8 cellular contexts compared by ENCODE assay signal in genomic region chr10:26857991-26858706, GRCh38. TPM values are rescaled to one million over a fixed set of nuclear protein-coding genes. Genes with fewer than 3 reads are reported as not detected.
DNase-seq lines count a peak whose midpoint lies in the region; ATAC-seq and TF ChIP-seq lines count a peak whose summit lies in the region.

No MANE protein-coding gene starts in this region.

- in situ Hi-C loops in IMR-90 (cut with MboI; ENCODE audit: low sequenced_read_pairs), result no loop called here

- no CpG with 5 or more reads among the region's 7 CpGs for WGBS in IMR-90 (ENCODE audit: extremely low coverage in 2 of 2, insufficient read length in 1 of 2), 2 experiments
- 40 to 52% (median 43%) methylated on average over 7 of the region's 7 CpGs for WGBS in adrenal gland, 4 donors

- no peaks in the 10 kb centered on the region for H3K9me3 Mint-ChIP-seq in CD4-positive, alpha-beta T cell

- no peak for TF ChIP-seq RAD21 in IMR-90 (IDR thresholded peaks at IDR 0.05; ENCODE audit: low read length)

- H3K27me3 ChIP-seq in CD4-positive, alpha-beta T cell (ENCODE audit: control insufficient read depth, insufficient read depth, low read length), result no peaks in the 10 kb centered on the region
- H3K27me3 ChIP-seq in IMR-90 (ENCODE audit: control insufficient read depth, insufficient read depth, low read length) (peaks cover 3% of the 10 kb centered on the region), dorsolateral prefrontal cortex (no peaks in the 10 kb centered on the region), adrenal gland (no peaks in the 10 kb centered on the region)

- peaks cover 35% of the 10 kb centered on the region for H3K36me3 Mint-ChIP-seq in CD4-positive, alpha-beta T cell (ENCODE audit: low read depth)

- H3K4me3 Mint-ChIP-seq in CD4-positive, alpha-beta T cell, result peak overlapping the region; percentile 95

- CTCF ChIA-PET in CD4-positive, alpha-beta T cell (lab: Charles Lee), result no interaction called here
- CTCF ChIA-PET in IMR-90 (lab: Yijun Ruan, JAX), result no interaction called here

- BruUV-seq in IMR-90 (replicated peaks; lab: Mats Ljungman, UMichigan), result no TSS peak

- no peak overlapping the region for H3K9ac ChIP-seq in IMR-90 (ENCODE audit: low read depth, low read length)

- H3K18ac ChIP-seq in IMR-90 (ENCODE audit: low read depth, low read length), result no peak overlapping the region

- no peaks in the 10 kb centered on the region for H3K9me3 ChIP-seq in CD4-positive, alpha-beta T cell (ENCODE audit: control insufficient read depth, low read length)
- no peaks in the 10 kb centered on the region for H3K9me3 ChIP-seq in IMR-90 (ENCODE audit: control insufficient read depth, insufficient read depth, low read length)
- H3K9me3 ChIP-seq in adrenal gland (replicated peaks in 1 of 3), result no peaks in the 10 kb centered on the region

- 0 out of 2 replicates have a peak, but pooled peaks cover 2% of the 10 kb centered on the region for H3K4me1 ChIP-seq in IMR-90 (ENCODE audit: control insufficient read depth, insufficient read depth, low read length)
- peaks cover 6 to 37% of the 10 kb centered on the region in 2 donors for H3K4me1 ChIP-seq in adrenal gland (replicated peaks in 1 of 2)

- peaks cover 8% of the 10 kb centered on the region; the same call in 1 of the 2 replicates for H3K9me1 ChIP-seq in IMR-90 (ENCODE audit: insufficient read depth, low read length)

- H3K4me2 ChIP-seq in IMR-90 (ENCODE audit: low read depth, low read length), result peak overlapping the region; percentile 71

- peak overlapping the region; percentile 87 for H3K27ac Mint-ChIP-seq in CD4-positive, alpha-beta T cell

- H3K14ac ChIP-seq in IMR-90 (replicated peaks; ENCODE audit: low read depth, low read length), result no peak overlapping the region

- H3K23ac ChIP-seq in IMR-90 (ENCODE audit: low read depth, low read length), result peak overlapping the region; percentile 40

- TF ChIP-seq POLR2A in IMR-90 (IDR thresholded peaks at IDR 0.05; ENCODE audit: low read depth, low read length), result no peak
- no peak for TF ChIP-seq POLR2A in adrenal gland (IDR thresholded peaks at IDR 0.05)

- dilution Hi-C loops in IMR-90 (cut with HindIII; ENCODE audit: low sequenced_read_pairs, unreplicated experiment), result no loop called here

- no peak overlapping the region for H2BK120ac ChIP-seq in IMR-90 (ENCODE audit: low read depth, low read length)

- POLR2A ChIA-PET in CD4-positive, alpha-beta T cell (lab: Charles Lee), result interaction anchor here (1.3 kb wide), 1 partner anchor 14 kb away, joined by 5 read pairs; no protein-coding TSS in a partner anchor
- POLR2A ChIA-PET in IMR-90 (lab: Charles Lee; ENCODE audit: unreplicated experiment), result no interaction called here

- H3K4ac ChIP-seq in IMR-90 (ENCODE audit: low read depth, low read length), result no peak overlapping the region

- no peak overlapping the region for H2BK15ac ChIP-seq in IMR-90 (ENCODE audit: low read depth, low read length)

- H4K91ac ChIP-seq in IMR-90 (ENCODE audit: insufficient read depth, low read depth, low read length), result no peak overlapping the region

- H2AFZ ChIP-seq in IMR-90 (replicated peaks; ENCODE audit: low read length, poor library complexity), result no peak overlapping the region

- no peak overlapping the region for H2BK20ac ChIP-seq in IMR-90 (ENCODE audit: low read depth, low read length)

- H3K27me3 Mint-ChIP-seq in CD4-positive, alpha-beta T cell, result peaks cover 2% of the 10 kb centered on the region

- no peak overlapping the region for H3K56ac ChIP-seq in IMR-90 (ENCODE audit: extremely low read depth, insufficient read depth, low read length)

- peaks cover 0 to 27% of the 10 kb centered on the region in 2 experiments; a peak in 2 of 4 replicates for H3K79me1 ChIP-seq in IMR-90 (ENCODE audit: low read depth in 1 of 2, low read length in 2 of 2)

- no peak overlapping the region for H2AK9ac ChIP-seq in IMR-90 (replicated peaks; ENCODE audit: low read depth, low read length, poor library complexity)

- no peak overlapping the region for H4K8ac ChIP-seq in IMR-90 (ENCODE audit: low read depth in 2 of 2, low read length in 2 of 2)

- TF ChIP-seq CTCF in CD4-positive, alpha-beta T cell (IDR thresholded peaks at IDR 0.05), result no peak
- TF ChIP-seq CTCF in IMR-90 (conservative IDR thresholded peaks at IDR 0.05; ENCODE audit: low read depth, low read length) (no peak), dorsolateral prefrontal cortex (IDR thresholded peaks at IDR 0.05 in 54 of 56, conservative IDR thresholded peaks at IDR 0.05 in 2 of 56; ENCODE audit: low read depth in 1 of 56, partially characterized antibody in 56 of 56) (no peak), retinal pigment epithelial cell (conservative IDR thresholded peaks at IDR 0.05; ENCODE audit: low read depth, low read length) (no peak), adrenal gland (IDR thresholded peaks at IDR 0.05) (no peak)

- ATAC-seq in CD4-positive, alpha-beta T cell (ENCODE audit: poor library complexity), result no peak
- peak; percentile 26 for ATAC-seq in GM19351 (IDR thresholded peaks at IDR 0.05; ENCODE audit: unreplicated experiment)
- no peak for ATAC-seq in IMR-90 (ENCODE audit: low read depth)

- no peak overlapping the region for H3K27ac ChIP-seq in CD4-positive, alpha-beta T cell (ENCODE audit: low read depth, low read length)
- H3K27ac ChIP-seq in IMR-90 (ENCODE audit: insufficient read depth, low read length), result no peak overlapping the region
- peak overlapping the region in 14 of 59 donors; percentile 11 to 98 (median 94) for H3K27ac ChIP-seq in dorsolateral prefrontal cortex
- no peak overlapping the region for H3K27ac ChIP-seq in adrenal gland

- H4K5ac ChIP-seq in IMR-90 (ENCODE audit: low read depth, low read length), result no peak overlapping the region

- H2AK5ac ChIP-seq in IMR-90 (ENCODE audit: low read depth, low read length), result peak overlapping the region; percentile 50; the same call in 1 of the 2 replicates

- intact Hi-C loops in CD4-positive, alpha-beta T cell (cut with DNase I, micrococcal nuclease), result loop anchor here (2.0 to 5.0 kb wide), 5 partner anchors 36 to 295 kb away; partner anchors contain the start of gene ANKRD26 (in 1 of the 2)
- intact Hi-C loops in IMR-90 (cut with micrococcal nuclease) (loop anchor here (5.0 kb wide), 1 partner anchor 91 kb away; no protein-coding TSS in a partner anchor), dorsolateral prefrontal cortex (cut with DNase I) (no loop called here), adrenal gland (cut with DNase I) (loop anchor here in 1 of 2 donors (10.0 kb wide), 1 partner anchor 73 kb away; no protein-coding TSS in a partner anchor)

- DNase-seq in CD4-positive, alpha-beta T cell, result no peak
- DNase-seq in IMR-90 (peak; percentile 23), dorsolateral prefrontal cortex (no peak), retinal pigment epithelial cell (ENCODE audit: low read depth) (no peak), adrenal gland (no peak), NCI-H187 (lab: John Stamatoyannopoulos, UW) (no peak), NCI-H1048 (lab: John Stamatoyannopoulos, UW) (no peak)

- H3K4me3 ChIP-seq in IMR-90 (ENCODE audit: insufficient read depth, low read depth, low read length) (no peak overlapping the region), dorsolateral prefrontal cortex (peak overlapping the region in 54 of 59 donors; percentile 55 to 100 (median 95)), retinal pigment epithelial cell (ENCODE audit: low read length) (peak overlapping the region; percentile 93), adrenal gland (no peak overlapping the region)

- no peak overlapping the region for H2BK5ac ChIP-seq in IMR-90 (ENCODE audit: low read depth, low read length, poor library complexity, severe bottlenecking)

- H3K36me3 ChIP-seq in IMR-90 (ENCODE audit: control insufficient read depth, insufficient read depth, low read length) (no peaks in the 10 kb centered on the region), adrenal gland (replicated peaks in 1 of 2) (no peaks in the 10 kb centered on the region)

- peaks cover 55% of the 10 kb centered on the region for H3K4me1 Mint-ChIP-seq in CD4-positive, alpha-beta T cell (ENCODE audit: low read depth)

- peaks cover 43% of the 10 kb centered on the region; the same call in 1 of the 2 replicates for H4K20me1 ChIP-seq in IMR-90 (ENCODE audit: insufficient read depth, low read length)

TF ChIP-seq in IMR-90, 13 proteins besides CTCF, POLR2A, EP300 and RAD21:
- TF ChIP-seq ELK1 (IDR thresholded peaks at IDR 0.05; ENCODE audit: borderline replicate concordance, low read depth, low read length) (no peak), FOS (IDR thresholded peaks at IDR 0.05; ENCODE audit: low read depth, low read length) (no peak), SMC3 (IDR thresholded peaks at IDR 0.05; ENCODE audit: low read depth, low read length) (no peak), MAFK (IDR thresholded peaks at IDR 0.05; ENCODE audit: low read depth, low read length) (no peak), RFX5 (IDR thresholded peaks at IDR 0.05; ENCODE audit: low read depth, low read length) (no peak), MAZ (IDR thresholded peaks at IDR 0.05; ENCODE audit: borderline replicate concordance, low read depth, low read length) (no peak), CHD1 (IDR thresholded peaks at IDR 0.05; ENCODE audit: low read depth, low read length) (no peak), NFE2L2 (IDR thresholded peaks at IDR 0.05; ENCODE audit: low read depth, low read length) (no peak), CEBPB (IDR thresholded peaks at IDR 0.05; ENCODE audit: low read depth, low read length) (no peak), MXI1 (IDR thresholded peaks at IDR 0.05; ENCODE audit: borderline replicate concordance, low read depth, low read length) (no peak)

RNA-seq across cellular contexts. Expression of gene ABI1, which starts 2.6 kb away (rescaled TPM):
- total RNA-seq in CD4-positive, alpha-beta T cell, result 10 to 100 TPM; 83.2 to 83.6 TPM
- total RNA-seq in IMR-90 (2012; rRNA removed) (60.8 and 71.3 TPM in 2 replicates), dorsolateral prefrontal cortex (100 to 1,000 TPM in 2 of 120 experiments, 10 to 100 TPM in 118; 47.5 to 104 (median 81.1) TPM), adrenal gland (10 to 100 TPM; 13.3 to 38.9 (median 31.1) TPM)
- polyA plus RNA-seq in IMR-90 (2012; rRNA removed) (47.8 and 49.6 TPM in 2 replicates), adrenal gland (10 to 100 TPM; 14.0 to 38.4 (median 18.7) TPM)
- 18.0 and 18.8 TPM in 2 replicates for polyA plus RNA-seq in IMR-90 (2012; cell fraction: cytosol; rRNA removed)
- polyA plus RNA-seq in IMR-90 (2012; cell fraction: nucleus; rRNA removed; ENCODE audit: low replicate concordance), result 9.3 and 44.0 TPM in 2 replicates

Comparison
In these comparisons a context has a peak if more than half of its experiments do, and no peak if none do; other contexts are left out.
1. H3K4me3 ChIP-seq: peak in dorsolateral prefrontal cortex (54 of 59) and retinal pigment epithelial cell (single experiment); none in IMR-90 (single experiment) and adrenal gland (0 of 4).
2. intact Hi-C loops: an anchor here in CD4-positive, alpha-beta T cell (2.0 to 5.0 kb wide) and IMR-90 (5.0 kb wide); none called in dorsolateral prefrontal cortex.